In the genomic region with DNA sequence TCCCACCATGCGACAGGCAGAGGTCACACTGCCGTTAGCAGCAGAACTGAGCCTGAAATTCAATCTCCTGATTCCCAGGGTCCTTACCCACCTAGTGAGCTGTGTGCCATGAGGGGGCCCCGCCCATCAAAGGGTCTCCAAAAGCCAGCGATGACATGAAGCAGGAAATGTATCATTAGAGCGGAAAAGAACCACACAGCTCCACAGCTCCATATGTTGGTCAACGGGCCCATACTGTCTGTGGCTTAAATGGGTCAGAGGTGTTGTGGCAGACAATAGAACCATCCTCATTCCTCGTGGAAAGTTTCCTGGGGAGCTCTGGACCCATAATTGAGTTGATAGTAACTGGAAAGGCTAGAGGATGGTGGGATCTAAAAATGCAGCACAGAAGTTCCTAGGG, we compare ENCODE assay signal across 17 cellular contexts.
DNase-seq lines count a peak whose midpoint lies in the region; ATAC-seq and TF ChIP-seq lines count a peak whose summit lies in the region.
"Had no signal": no experiment of that assay in that cellular context is flagged by ENCODE, and none has a peak within 500 bp of the region (broad histone marks: within the 10 kb centered on the region; RNA-seq: fewer than 3 reads in every experiment).

No MANE protein-coding gene starts in this region.

- TF ChIP-seq CTCF in Caco-2 (IDR thresholded peaks at IDR 0.05; ENCODE audit: insufficient read depth in 1 of 2, low read depth in 1 of 2, low read length in 1 of 2, severe bottlenecking in 1 of 2, unreplicated experiment in 1 of 2) (no peak), PC-3 (conservative IDR thresholded peaks at IDR 0.05; ENCODE audit: low read depth, low read length) (no peak), endodermal cell (conservative IDR thresholded peaks at IDR 0.05) (no peak), osteocyte (IDR thresholded peaks at IDR 0.05) (no peak)

- peak overlapping the region; percentile 77; the same call in 1 of the 2 replicates for H3K4me2 ChIP-seq in PC-3 (ENCODE audit: low read length)

- H3K27ac ChIP-seq in PC-3 (ENCODE audit: low read length) (peak overlapping the region; percentile 86), endodermal cell (ENCODE audit: low read depth, low read length) (no peak overlapping the region)
- H3K27ac ChIP-seq: C4-2B had no signal

- H3K36me3 Mint-ChIP-seq in Caco-2 (ENCODE audit: insufficient read depth, unreplicated experiment) = peaks cover 19% of the 10 kb centered on the region
- no peaks in the 10 kb centered on the region for H3K36me3 Mint-ChIP-seq in endodermal cell (ENCODE audit: low read depth)
- H3K36me3 Mint-ChIP-seq in osteocyte (ENCODE audit: unreplicated experiment) = no peaks in the 10 kb centered on the region

- no peaks in the 10 kb centered on the region for H3F3A ChIP-seq in PC-3 (ENCODE audit: low read length, unreplicated experiment)

- ATAC-seq in PC-3 (no peak), HG03280 (IDR thresholded peaks at IDR 0.05; ENCODE audit: unreplicated experiment) (no peak)
- ATAC-seq: Panc1 had no signal

- DNase-seq in Caco-2 = no peak
- no peak for DNase-seq in PC-3
- DNase-seq in endodermal cell = no peak
- DNase-seq in osteocyte (ENCODE audit: extremely low spot score, unreplicated experiment) = no peak
- DNase-seq in COR-L47 (lab: John Stamatoyannopoulos, UW) = no peak
- DNase-seq in HuH-7 (ENCODE audit: low spot score) = no peak
- DNase-seq: ACHN, DMS 273 treated with DMSO at 0.1 percent for 48 hours, DND-41, GOT3, NCI-H1417 treated with DMSO at 0.1 percent for 48 hours, NCI-H1930, NCI-H345, NCI-H524 treated with DMSO at 0.1 percent for 48 hours had no signal

- intact Hi-C loops in Caco-2 (cut with micrococcal nuclease; ENCODE audit: unreplicated experiment) (no loop called here), PC-3 (cut with micrococcal nuclease) (no loop called here)

- H3K4me1 ChIP-seq in Caco-2 = peaks cover 95% of the 10 kb centered on the region
- peaks cover 52% of the 10 kb centered on the region for H3K4me1 ChIP-seq in PC-3 (ENCODE audit: insufficient read depth, low read length)
- peaks cover 46% of the 10 kb centered on the region for H3K4me1 ChIP-seq in endodermal cell (ENCODE audit: control insufficient read depth, insufficient read depth, low read length)

- BruUV-seq in Caco-2 (replicated peaks; lab: Mats Ljungman, UMichigan) (no TSS peak), PC-3 (replicated peaks; lab: Mats Ljungman, UMichigan) (no TSS peak)

- POLR2A ChIA-PET in Caco-2 (lab: Charles Lee) (interaction anchor here (1.2 to 1.9 kb wide), 2 partner anchors 20 to 39 kb away, joined by 4 to 15 read pairs; no protein-coding TSS in a partner anchor), PC-3 (lab: Charles Lee; ENCODE audit: unreplicated experiment) (no interaction called here)

- H3K9ac ChIP-seq in PC-3 (ENCODE audit: low read length) = peak overlapping the region; percentile 44; the same call in 1 of the 2 replicates
- no peak overlapping the region for H3K9ac ChIP-seq in endodermal cell (ENCODE audit: extremely low read depth, low read length, poor library complexity, severe bottlenecking)

- no peaks in the 10 kb centered on the region for H3K27me3 Mint-ChIP-seq in Caco-2 (ENCODE audit: insufficient read depth, unreplicated experiment)
- no peaks in the 10 kb centered on the region for H3K27me3 Mint-ChIP-seq in endodermal cell (ENCODE audit: insufficient read depth)
- H3K27me3 Mint-ChIP-seq in osteocyte (ENCODE audit: unreplicated experiment) = no peaks in the 10 kb centered on the region

- H3K27ac Mint-ChIP-seq in Caco-2 (ENCODE audit: unreplicated experiment) (peak overlapping the region; percentile 37), endodermal cell (peak overlapping the region; percentile 31), osteocyte (ENCODE audit: unreplicated experiment) (peak overlapping the region; percentile 14)

- CTCF ChIA-PET in Caco-2 (lab: Charles Lee) = interaction anchor here (0.7 to 2.3 kb wide), 2 partner anchors 24 to 71 kb away, joined by 3 to 10 read pairs; no protein-coding TSS in a partner anchor
- CTCF ChIA-PET in PC-3 (lab: Charles Lee) = no interaction called here

- H4K20me1 ChIP-seq in PC-3 (ENCODE audit: low read length) = no peaks in the 10 kb centered on the region

- no peaks in the 10 kb centered on the region for H3K9me3 Mint-ChIP-seq in Caco-2 (ENCODE audit: unreplicated experiment)
- no peaks in the 10 kb centered on the region for H3K9me3 Mint-ChIP-seq in endodermal cell
- H3K9me3 Mint-ChIP-seq in osteocyte (ENCODE audit: unreplicated experiment) = no peaks in the 10 kb centered on the region

- H3K4me3 ChIP-seq in Caco-2 (ENCODE audit: low read depth, low read length) (no peak overlapping the region), PC-3 (ENCODE audit: low read length) (no peak overlapping the region), endodermal cell (ENCODE audit: low read length) (no peak overlapping the region)

- H3K79me2 ChIP-seq in PC-3 (ENCODE audit: low read length) = no peaks in the 10 kb centered on the region

- no peaks in the 10 kb centered on the region for H3K9me2 ChIP-seq in PC-3 (replicated peaks; ENCODE audit: low read length)

- no peak overlapping the region for H2AFZ ChIP-seq in PC-3 (ENCODE audit: low read length)

- H3K4me3 Mint-ChIP-seq in Caco-2 (ENCODE audit: unreplicated experiment) = no peak overlapping the region
- H3K4me3 Mint-ChIP-seq in endodermal cell = no peak overlapping the region
- no peak overlapping the region for H3K4me3 Mint-ChIP-seq in osteocyte (ENCODE audit: unreplicated experiment)

- peaks cover 64% of the 10 kb centered on the region for H3K4me1 Mint-ChIP-seq in Caco-2 (ENCODE audit: low read depth, unreplicated experiment)
- H3K4me1 Mint-ChIP-seq in endodermal cell = peaks cover 85% of the 10 kb centered on the region
- peaks cover 85% of the 10 kb centered on the region for H3K4me1 Mint-ChIP-seq in osteocyte (ENCODE audit: unreplicated experiment)

- H3K27me3 ChIP-seq in Caco-2 (replicated peaks; ENCODE audit: control insufficient read depth, insufficient read depth, low read length) (no peaks in the 10 kb centered on the region), PC-3 (ENCODE audit: low read length) (no peaks in the 10 kb centered on the region), endodermal cell (ENCODE audit: control insufficient read depth, insufficient read depth, low read length, poor library complexity, severe bottlenecking) (no peaks in the 10 kb centered on the region)

- H3K36me3 ChIP-seq in Caco-2 (ENCODE audit: control insufficient read depth, insufficient read depth, low read length) = no peaks in the 10 kb centered on the region
- no peaks in the 10 kb centered on the region for H3K36me3 ChIP-seq in PC-3 (ENCODE audit: low read depth, low read length)
- no peaks in the 10 kb centered on the region for H3K36me3 ChIP-seq in endodermal cell (ENCODE audit: control insufficient read depth, insufficient read depth, low read length)

- H3K9me3 ChIP-seq in Caco-2 = no peaks in the 10 kb centered on the region
- H3K9me3 ChIP-seq in PC-3 (ENCODE audit: low read length) = no peaks in the 10 kb centered on the region
- no peaks in the 10 kb centered on the region for H3K9me3 ChIP-seq in endodermal cell (ENCODE audit: control insufficient read depth, low read length)

- 76 to 90% methylated on average over 6 to 7 of the region's 7 CpGs for WGBS in endodermal cell (ENCODE audit: insufficient coverage in 1 of 2, insufficient read length in 1 of 2), 2 experiments
